Comparison of ENCODE assay signal across 17 cellular contexts in genomic region chr2:98796775-98797544, GRCh38.
DNase-seq lines count a peak whose midpoint lies in the region; ATAC-seq and TF ChIP-seq lines count a peak whose summit lies in the region.
"Had no signal": no experiment of that assay in that cellular context is flagged by ENCODE, and none has a peak within 500 bp of the region (broad histone marks: within the 10 kb centered on the region; RNA-seq: fewer than 3 reads in every experiment).

No MANE protein-coding gene starts in this region.

- no peak overlapping the region for H2BK15ac ChIP-seq in neuronal stem cell (ENCODE audit: low read length)

- H3K18ac ChIP-seq in neuronal stem cell (ENCODE audit: low read length): peak overlapping the region; percentile 21

- no peak overlapping the region for H2AK5ac ChIP-seq in neuronal stem cell (ENCODE audit: low read depth, low read length)

- H3K4me3 ChIP-seq in cardiac muscle cell (no peak overlapping the region), right cardiac atrium (ENCODE audit: low read length) (no peak overlapping the region), choroid plexus epithelial cell (ENCODE audit: low read depth, low read length) (no peak overlapping the region), neuronal stem cell (ENCODE audit: low read length in 2 of 2) (no peak overlapping the region), vagina (no peak overlapping the region), tibial nerve (no peak overlapping the region)
- H3K4me3 ChIP-seq: GM12878, GM23248 had no signal

- H2AFZ ChIP-seq in neuronal stem cell (ENCODE audit: low read length): peak overlapping the region; percentile 7
- H2AFZ ChIP-seq: GM23248 had no signal

- no peak overlapping the region for H3K4me2 ChIP-seq in neuronal stem cell (ENCODE audit: insufficient read depth, low read length, poor library complexity, severe bottlenecking)

- no peak overlapping the region for H2BK5ac ChIP-seq in neuronal stem cell (ENCODE audit: low read length)

- H4K91ac ChIP-seq in neuronal stem cell (ENCODE audit: low read depth, low read length, poor library complexity): peak overlapping the region; percentile 73

- no peak for TF ChIP-seq EP300 in tibial nerve (IDR thresholded peaks at IDR 0.05)

- intact Hi-C loops in right cardiac atrium (cut with DNase I): no loop called here
- intact Hi-C loops in vagina (cut with DNase I): no loop called here

- ATAC-seq in right cardiac atrium (no peak), GM19467 (IDR thresholded peaks at IDR 0.05; ENCODE audit: unreplicated experiment) (no peak)
- ATAC-seq: GM12878 had no signal

- H3K27ac ChIP-seq in cardiac muscle cell: no peak overlapping the region
- no peak overlapping the region for H3K27ac ChIP-seq in right cardiac atrium (ENCODE audit: low read length)
- no peak overlapping the region for H3K27ac ChIP-seq in neuronal stem cell (replicated peaks; ENCODE audit: low read length)
- H3K27ac ChIP-seq in vagina: no peak overlapping the region
- H3K27ac ChIP-seq in tibial nerve: no peak overlapping the region
- H3K27ac ChIP-seq: C4-2B, GM23248 had no signal

- H2BK12ac ChIP-seq in neuronal stem cell (ENCODE audit: low read length): no peak overlapping the region

- no peaks in the 10 kb centered on the region for H3K79me1 ChIP-seq in neuronal stem cell (ENCODE audit: low read depth, low read length)

- no peak overlapping the region for H3K4ac ChIP-seq in neuronal stem cell (ENCODE audit: low read length)

- H4K8ac ChIP-seq in neuronal stem cell (ENCODE audit: low read depth, low read length): no peak overlapping the region

- H3K27me3 ChIP-seq in cardiac muscle cell: peaks cover 3% of the 10 kb centered on the region
- H3K27me3 ChIP-seq in right cardiac atrium (ENCODE audit: control insufficient read depth, insufficient read depth): no peaks in the 10 kb centered on the region
- H3K27me3 ChIP-seq in neuronal stem cell (ENCODE audit: control insufficient read depth in 3 of 3, insufficient read depth in 3 of 3, low read depth in 1 of 3, low read length in 3 of 3): peaks cover 0 to 2% (median 0%) of the 10 kb centered on the region in 3 experiments
- no peaks in the 10 kb centered on the region for H3K27me3 ChIP-seq in vagina
- no peaks in the 10 kb centered on the region for H3K27me3 ChIP-seq in tibial nerve

- H3K4me1 ChIP-seq in cardiac muscle cell (ENCODE audit: low read depth): no peaks in the 10 kb centered on the region
- no peaks in the 10 kb centered on the region for H3K4me1 ChIP-seq in right cardiac atrium (ENCODE audit: control insufficient read depth, insufficient read depth, low read length)
- peaks cover 0 to 2% of the 10 kb centered on the region in 2 donors for H3K4me1 ChIP-seq in neuronal stem cell (ENCODE audit: control insufficient read depth in 2 of 2, insufficient read depth in 1 of 2, low read depth in 1 of 2, low read length in 2 of 2)
- no peaks in the 10 kb centered on the region for H3K4me1 ChIP-seq in vagina
- H3K4me1 ChIP-seq in tibial nerve: peaks cover 0 to 12% (median 0%) of the 10 kb centered on the region in 4 donors

- H3K14ac ChIP-seq in neuronal stem cell (ENCODE audit: low read length): no peak overlapping the region

- H2BK120ac ChIP-seq in neuronal stem cell (ENCODE audit: low read depth, low read length): no peak overlapping the region

- H3K36me3 ChIP-seq in cardiac muscle cell (no peaks in the 10 kb centered on the region), neuronal stem cell (replicated peaks in 1 of 2; ENCODE audit: control insufficient read depth in 2 of 2, insufficient read depth in 2 of 2, low read length in 2 of 2) (no peaks in the 10 kb centered on the region), vagina (no peaks in the 10 kb centered on the region), tibial nerve (no peaks in the 10 kb centered on the region)

- no peak for TF ChIP-seq POLR2A in vagina (IDR thresholded peaks at IDR 0.05)
- no peak for TF ChIP-seq POLR2A in tibial nerve (IDR thresholded peaks at IDR 0.05)

- no peak for TF ChIP-seq CTCF in cardiac muscle cell (IDR thresholded peaks at IDR 0.05; ENCODE audit: low read depth, low read length)
- no peak for TF ChIP-seq CTCF in choroid plexus epithelial cell (conservative IDR thresholded peaks at IDR 0.05; ENCODE audit: low read depth, low read length)
- no peak for TF ChIP-seq CTCF in vagina (IDR thresholded peaks at IDR 0.05)
- TF ChIP-seq CTCF in tibial nerve (IDR thresholded peaks at IDR 0.05): no peak

- no peak overlapping the region for H3K23ac ChIP-seq in neuronal stem cell (ENCODE audit: low read depth, low read length, poor library complexity)

- WGBS in right cardiac atrium: 77% methylated on average over 19 of the region's 19 CpGs
- no CpG with 5 or more reads among the region's 19 CpGs for WGBS in neuronal stem cell (ENCODE audit: extremely low coverage in 2 of 2, insufficient read length in 2 of 2, insufficient replicate concordance in 1 of 2), 2 donors
- WGBS in tibial nerve, 2 donors: 87 to 89% methylated on average over 19 of the region's 19 CpGs

- peak; percentile 15 to 30 for DNase-seq in cardiac muscle cell (ENCODE audit: low read depth in 1 of 2, low spot score in 1 of 2)
- no peak for DNase-seq in right cardiac atrium
- DNase-seq in choroid plexus epithelial cell (ENCODE audit: low read depth): peak; percentile 35
- DNase-seq in neuronal stem cell (ENCODE audit: low spot score): no peak
- DNase-seq in vagina (ENCODE audit: extremely low spot score in 2 of 2): peak; percentile 64 to 69
- no peak for DNase-seq in tibial nerve (ENCODE audit: low spot score in 2 of 2)
- no peak for DNase-seq in stimulated activated CD8-positive, alpha-beta memory T cell treated with anti-CD3 and anti-CD28 coated beads, Interleukin-4, amount 100 ng/mL, for 48 hours
- DNase-seq: 8988T, COR-L47, KBM-7, NCI-H1092, NCI-H226, NCI-H526 treated with DMSO at 0.1 percent for 48 hours had no signal

- H3K9ac ChIP-seq in neuronal stem cell (ENCODE audit: low read depth, low read length, poor library complexity): peak overlapping the region; percentile 3
- H3K9ac ChIP-seq: GM23248 had no signal

- no peaks in the 10 kb centered on the region for H3K9me3 ChIP-seq in cardiac muscle cell (ENCODE audit: low read depth)
- H3K9me3 ChIP-seq in right cardiac atrium (ENCODE audit: control insufficient read depth, low read length): no peaks in the 10 kb centered on the region
- no peaks in the 10 kb centered on the region for H3K9me3 ChIP-seq in neuronal stem cell (replicated peaks in 1 of 2; ENCODE audit: control insufficient read depth in 2 of 2, insufficient read depth in 1 of 2, low read depth in 1 of 2, low read length in 2 of 2)
- H3K9me3 ChIP-seq in vagina: no peaks in the 10 kb centered on the region
- H3K9me3 ChIP-seq in tibial nerve: no peaks in the 10 kb centered on the region

Comparison
In these comparisons a context has a peak if more than half of its experiments do, and no peak if none do; other contexts are left out.
1. DNase-seq: peak in cardiac muscle cell (2 of 2), choroid plexus epithelial cell (single experiment) and vagina (2 of 2); none in right cardiac atrium (0 of 3), neuronal stem cell (single experiment), tibial nerve (0 of 2) and stimulated activated CD8-positive, alpha-beta memory T cell treated with anti-CD3 and anti-CD28 coated beads, Interleukin-4, amount 100 ng/mL, for 48 hours (single experiment).